In the genomic region with DNA sequence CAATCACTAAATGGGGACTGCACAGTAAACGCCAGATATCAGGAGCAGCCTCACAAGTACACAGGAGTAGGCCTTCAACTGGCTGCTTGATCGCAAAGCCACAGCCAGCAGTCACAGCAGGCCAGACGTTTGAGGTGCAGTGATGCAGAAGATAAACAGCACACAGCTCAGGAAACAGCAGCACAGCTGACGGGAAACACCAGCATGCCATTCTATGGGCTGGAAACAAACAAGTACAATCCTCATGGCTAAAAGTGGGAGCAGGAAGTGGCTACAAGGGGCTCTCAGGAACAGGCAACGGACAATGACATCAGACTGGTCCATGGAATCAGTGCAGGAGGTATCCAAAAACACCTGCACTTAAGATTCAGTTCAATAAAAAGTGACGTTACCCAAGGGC, we compare ENCODE assay signal across 9 cellular contexts.
A peak's percentile ranks its signal among the peaks of the same experiment; 100 is the strongest.
DNase-seq lines count a peak whose midpoint lies in the region; ATAC-seq lines count a peak whose summit lies in the region.
"Had no signal": no experiment of that assay in that cellular context is flagged by ENCODE, and none has a peak within 500 bp of the region (broad histone marks: within the 10 kb centered on the region; RNA-seq: fewer than 3 reads in every experiment).

No MANE protein-coding gene starts in this region.

- ATAC-seq in GM19395 (IDR thresholded peaks at IDR 0.05; ENCODE audit: unreplicated experiment) (peak; percentile 57), GM19467 (IDR thresholded peaks at IDR 0.05; ENCODE audit: unreplicated experiment) (no peak), GM21576 (IDR thresholded peaks at IDR 0.05; ENCODE audit: unreplicated experiment) (no peak), GM21619 (IDR thresholded peaks at IDR 0.05; ENCODE audit: unreplicated experiment) (no peak)

- DNase-seq in NCI-H69 (lab: John Stamatoyannopoulos, UW): peak; percentile 85
- DNase-seq in glomerular endothelial cell (ENCODE audit: extremely low read depth, low read depth, low spot score): peak; percentile 89
- DNase-seq in pulmonary artery endothelial cell (ENCODE audit: low read depth, low spot score): peak; percentile 85
- DNase-seq: activated CD4-positive, alpha-beta T cell treated with anti-CD3 and anti-CD28 coated beads for 4 hours; psoas muscle had no signal
